Comparison of ENCODE assay signal across 28 cellular contexts in the genomic region with DNA sequence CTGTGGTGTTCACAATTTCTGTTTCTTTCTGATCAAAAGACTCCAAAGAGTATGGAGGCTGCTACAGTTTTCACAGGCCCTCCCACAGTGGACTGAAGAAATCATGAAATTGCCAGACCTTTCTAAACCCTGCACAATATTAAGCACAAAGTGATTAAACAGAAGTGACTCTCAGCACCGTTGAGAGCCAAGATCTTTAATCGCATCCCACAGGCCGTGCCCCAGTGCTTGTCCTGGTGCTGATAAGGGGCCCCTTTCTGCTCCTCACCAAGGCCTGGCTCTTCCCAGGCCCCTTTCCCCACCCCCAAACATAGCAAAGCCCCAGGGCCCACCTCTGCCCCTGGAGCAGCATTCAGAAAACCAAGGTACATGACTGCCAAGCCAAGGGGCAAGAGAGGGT.
"Had no signal": no experiment of that assay in that cellular context is flagged by ENCODE, and none has a peak within 500 bp of the region (broad histone marks: within the 10 kb centered on the region; RNA-seq: fewer than 3 reads in every experiment).

No MANE protein-coding gene starts in this region.

- H3K36me3 ChIP-seq: adrenal gland, ascending aorta, gastrocnemius medialis, left ventricle myocardium inferior, sigmoid colon, thyroid gland had no signal

- ATAC-seq: activated CD8-positive, alpha-beta memory T cell treated with anti-CD3 and anti-CD28 coated beads, Interleukin-2, amount 10 ng/mL, durations not matched to agents 7 days and 5 days; activated CD8-positive, alpha-beta T cell treated with anti-CD3 and anti-CD28 coated beads for 36 hours; activated naive CD4-positive, alpha-beta T cell treated with anti-CD3 and anti-CD28 coated beads, Interleukin-2, amount 50 U/mL, for 72 hours; activated T-helper 17 cell treated with anti-CD3 and anti-CD28 coated beads, Interleukin-2, amount 50 U/mL, for 72 hours; esophagus mucosa; gastrocnemius medialis; stimulated activated naive B cell treated with anti-CD40 and anti-IgM and Interleukin-4, amounts not matched to agents 10 μg/mL and 1 μg/mL and 100 μg/mL, for 72 hours had no signal

- H3K4me1 ChIP-seq: ascending aorta, gastrocnemius medialis, left ventricle myocardium inferior had no signal

- H3K27me3 Mint-ChIP-seq: activated CD4-positive, alpha-beta T cell treated with anti-CD3 and anti-CD28 coated beads, Interleukin-2, amount 10 ng/mL, durations not matched to agents 7 days and 5 days; activated CD8-positive, alpha-beta T cell treated with anti-CD3 and anti-CD28 coated beads for 36 hours; activated T-helper 17 cell treated with anti-CD3 and anti-CD28 coated beads, Interleukin-2, amount 50 U/mL, for 72 hours; stimulated activated naive B cell treated with anti-CD40 and anti-IgM and Interleukin-4, amounts not matched to agents 10 μg/mL and 1 μg/mL and 100 μg/mL, for 72 hours had no signal

- DNase-seq: activated CD4-positive, alpha-beta T cell treated with anti-CD3 and anti-CD28 coated beads, Interleukin-2, amount 10 ng/mL, durations not matched to agents 7 days and 5 days; activated CD4-positive, CD25-positive, alpha-beta regulatory T cell treated with anti-CD3 and anti-CD28 coated beads, Interleukin-2, amount 50 U/mL, for 72 hours; activated CD8-positive, alpha-beta memory T cell treated with anti-CD3 and anti-CD28 coated beads, Interleukin-2, amount 10 ng/mL, durations not matched to agents 7 days and 5 days; activated CD8-positive, alpha-beta T cell treated with anti-CD3 and anti-CD28 coated beads for 36 hours; activated T-cell treated with anti-CD3 and anti-CD28 coated beads for 4 hours; central memory CD4-positive, alpha-beta T cell; effector memory CD4-positive, alpha-beta T cell; gastrocnemius medialis; hippocampal formation; kidney glomerular epithelial cell; left ventricle myocardium inferior; mammary epithelial cell; nucleus accumbens; posterior cingulate gyrus; sigmoid colon; stimulated activated CD4-positive, alpha-beta T cell treated with anti-CD3 and anti-CD28 coated beads, Interleukin-2, amount 100 ng/mL, for 48 hours; stimulated activated CD8-positive, alpha-beta memory T cell treated with anti-CD3 and anti-CD28 coated beads, Interleukin-4, amount 100 ng/mL, for 48 hours; stimulated activated naive B cell treated with anti-CD40 and anti-IgM and Interleukin-4, amounts not matched to agents 10 μg/mL and 1 μg/mL and 100 μg/mL, for 72 hours; T1000; thyroid gland had no signal

- H3K27ac Mint-ChIP-seq: activated CD8-positive, alpha-beta memory T cell treated with anti-CD3 and anti-CD28 coated beads, Interleukin-2, amount 10 ng/mL, durations not matched to agents 7 days and 5 days; activated CD8-positive, alpha-beta T cell treated with anti-CD3 and anti-CD28 coated beads for 36 hours; activated naive CD4-positive, alpha-beta T cell treated with anti-CD3 and anti-CD28 coated beads, Interleukin-2, amount 50 U/mL, for 72 hours; activated T-helper 17 cell treated with anti-CD3 and anti-CD28 coated beads, Interleukin-2, amount 50 U/mL, for 72 hours; nephron; stimulated activated naive B cell treated with anti-CD40 and anti-IgM and Interleukin-4, amounts not matched to agents 10 μg/mL and 1 μg/mL and 100 μg/mL, for 72 hours; T-helper 1 cell treated with Interleukin-12 subunit alpha and Interleukin-12 subunit beta and Interleukin-4 antibody, amounts not matched to agents 30 μg/mL and 1 μg/mL, for 36 hours had no signal

- H3K4me1 Mint-ChIP-seq: activated CD4-positive, alpha-beta T cell treated with anti-CD3 and anti-CD28 coated beads, Interleukin-2, amount 10 ng/mL, durations not matched to agents 7 days and 5 days; activated T-helper 17 cell treated with anti-CD3 and anti-CD28 coated beads, Interleukin-2, amount 50 U/mL, for 72 hours; stimulated activated naive B cell treated with anti-CD40 and anti-IgM and Interleukin-4, amounts not matched to agents 10 μg/mL and 1 μg/mL and 100 μg/mL, for 72 hours had no signal

- H3K27ac ChIP-seq: adrenal gland, ascending aorta, gastrocnemius medialis, left ventricle myocardium inferior, sigmoid colon, thyroid gland, VCaP had no signal

- H3K4me3 Mint-ChIP-seq: activated CD4-positive, alpha-beta T cell treated with anti-CD3 and anti-CD28 coated beads, Interleukin-2, amount 10 ng/mL, durations not matched to agents 7 days and 5 days; activated CD8-positive, alpha-beta memory T cell treated with anti-CD3 and anti-CD28 coated beads, Interleukin-2, amount 10 ng/mL, durations not matched to agents 7 days and 5 days; activated CD8-positive, alpha-beta T cell treated with anti-CD3 and anti-CD28 coated beads for 36 hours; activated T-helper 17 cell treated with anti-CD3 and anti-CD28 coated beads, Interleukin-2, amount 50 U/mL, for 72 hours; nephron; stimulated activated naive B cell treated with anti-CD40 and anti-IgM and Interleukin-4, amounts not matched to agents 10 μg/mL and 1 μg/mL and 100 μg/mL, for 72 hours; T-helper 1 cell treated with Interleukin-12 subunit alpha and Interleukin-12 subunit beta and Interleukin-4 antibody, amounts not matched to agents 30 μg/mL and 1 μg/mL, for 36 hours had no signal

- H3K9me3 Mint-ChIP-seq: activated CD4-positive, alpha-beta T cell treated with anti-CD3 and anti-CD28 coated beads, Interleukin-2, amount 10 ng/mL, durations not matched to agents 7 days and 5 days; activated CD8-positive, alpha-beta T cell treated with anti-CD3 and anti-CD28 coated beads for 36 hours; activated naive CD4-positive, alpha-beta T cell treated with anti-CD3 and anti-CD28 coated beads, Interleukin-2, amount 50 U/mL, for 72 hours; activated T-helper 17 cell treated with anti-CD3 and anti-CD28 coated beads, Interleukin-2, amount 50 U/mL, for 72 hours; nephron; T-helper 1 cell treated with Interleukin-12 subunit alpha and Interleukin-12 subunit beta and Interleukin-4 antibody, amounts not matched to agents 30 μg/mL and 1 μg/mL, for 36 hours had no signal

- H3K4me3 ChIP-seq: adrenal gland, ascending aorta, gastrocnemius medialis, left ventricle myocardium inferior, sigmoid colon, thyroid gland had no signal

- H3K9me3 ChIP-seq: adrenal gland, ascending aorta, gastrocnemius medialis, left ventricle myocardium inferior, sigmoid colon, thyroid gland had no signal

- H3K36me3 Mint-ChIP-seq: activated naive CD4-positive, alpha-beta T cell treated with anti-CD3 and anti-CD28 coated beads, Interleukin-2, amount 50 U/mL, for 72 hours; stimulated activated naive B cell treated with anti-CD40 and anti-IgM and Interleukin-4, amounts not matched to agents 10 μg/mL and 1 μg/mL and 100 μg/mL, for 72 hours had no signal

- H3K27me3 ChIP-seq: adrenal gland, ascending aorta, gastrocnemius medialis, thyroid gland had no signal
